8 cellular contexts compared by ENCODE assay signal in genomic region chr3:137032465-137033120, GRCh38.
A peak's percentile ranks its signal among the peaks of the same experiment; 100 is the strongest.
DNase-seq lines count a peak whose midpoint lies in the region; ATAC-seq, FAIRE-seq and TF ChIP-seq lines count a peak whose summit lies in the region.

No MANE protein-coding gene starts in this region.

- no peaks in the 10 kb centered on the region for H3K9me3 ChIP-seq in A549
- no peaks in the 10 kb centered on the region for H3K9me3 ChIP-seq in colonic mucosa

- H3K4me3 ChIP-seq in A549 (peak overlapping the region; percentile 3; the same call in 2 of the 3 replicates), colonic mucosa (peak overlapping the region; percentile 22)

- FAIRE-seq in A549 (lab: Jason Lieb, UNC): no peak

- no peaks in the 10 kb centered on the region for H3K27me3 ChIP-seq in colonic mucosa

- H3K4me2 ChIP-seq in A549: peak overlapping the region; percentile 63

- no peak overlapping the region for H3K27ac ChIP-seq in A549
- H3K27ac ChIP-seq in colonic mucosa: no peak overlapping the region

- TF ChIP-seq POLR2A in A549 (IDR thresholded peaks at IDR 0.05; ENCODE audit: low read length): no peak

- intact Hi-C loops in colonic mucosa (cut with DNase I): no loop called here

- ATAC-seq in A549 (peak; percentile 91 to 95), GM18517 (IDR thresholded peaks at IDR 0.05; ENCODE audit: unreplicated experiment) (peak; percentile 59), HG03097 (IDR thresholded peaks at IDR 0.05; ENCODE audit: low FRiP score, unreplicated experiment) (peak; percentile 79)

- no peak for TF ChIP-seq EP300 in A549 (IDR thresholded peaks at IDR 0.05)

- DNase-seq in A549 (ENCODE audit: low read depth in 1 of 2, low spot score in 1 of 2): peak; percentile 68 to 76
- peak; percentile 94 for DNase-seq in NCI-H2196 (lab: John Stamatoyannopoulos, UW; ENCODE audit: unreplicated experiment)
- peak; percentile 69 to 86 for DNase-seq in activated CD4-positive, alpha-beta T cell treated with anti-CD3 and anti-CD28 coated beads for 24 hours (ENCODE audit: low read depth in 2 of 2)
- DNase-seq in colonic mucosa: peak; percentile 90
- peak; percentile 94 for DNase-seq in left kidney (ENCODE audit: low read depth, low spot score)
- DNase-seq in stimulated activated CD4-positive, alpha-beta T cell treated with anti-CD3 and anti-CD28 coated beads, Interleukin-2, amount 100 ng/mL, for 24 hours: peak; percentile 82 to 92

- WGBS in A549 (ENCODE audit: missing lambda C conversion rate): 13% methylated on average over 12 of the region's 31 CpGs

- no peaks in the 10 kb centered on the region for H3K4me1 ChIP-seq in A549
- peaks cover 2% of the 10 kb centered on the region for H3K4me1 ChIP-seq in colonic mucosa

- POLR2A ChIA-PET in A549 (lab: Yijun Ruan, JAX): no interaction called here

- CTCF ChIA-PET in A549 (lab: Yijun Ruan, JAX): interaction anchor here (0.7 to 3.4 kb wide), 16 partner anchors 8 to 939 kb away, joined by 3 to 12 read pairs (median 5); no protein-coding TSS in a partner anchor

- peak; percentile 68 to 71 for TF ChIP-seq RAD21 in A549 (conservative IDR thresholded peaks at IDR 0.05 in 1 of 2, IDR thresholded peaks at IDR 0.05 in 1 of 2)

- no peaks in the 10 kb centered on the region for H3K36me3 ChIP-seq in colonic mucosa

- no peak overlapping the region for H3K9ac ChIP-seq in colonic mucosa (ENCODE audit: low read depth in 2 of 2, low read length in 2 of 2)

- peak; percentile 68 for TF ChIP-seq CTCF in A549 (IDR thresholded peaks at IDR 0.05)
- TF ChIP-seq CTCF in colonic mucosa (IDR thresholded peaks at IDR 0.05): peak; percentile 99

TF ChIP-seq in A549, 52 proteins besides CTCF, POLR2A, EP300 and RAD21:
- TF ChIP-seq MYC (IDR thresholded peaks at IDR 0.05; ENCODE audit: borderline replicate concordance, low read length): no peak
- TF ChIP-seq SREBF2 (IDR thresholded peaks at IDR 0.05): no peak
- TF ChIP-seq HEYL (CRISPR knock-in tag; IDR thresholded peaks at IDR 0.05): no peak
- no peak for TF ChIP-seq EHMT2 (IDR thresholded peaks at IDR 0.05; ENCODE audit: low read depth)
- TF ChIP-seq, protein P1, sequence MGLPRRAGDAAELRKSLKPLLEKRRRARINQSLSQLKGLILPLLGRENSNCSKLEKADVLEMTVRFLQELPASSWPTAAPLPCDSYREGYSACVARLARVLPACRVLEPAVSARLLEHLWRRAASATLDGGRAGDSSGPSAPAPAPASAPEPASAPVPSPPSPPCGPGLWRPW (IDR thresholded peaks at IDR 0.05): no peak
- TF ChIP-seq RFX5 (IDR thresholded peaks at IDR 0.05): peak; percentile 79; the same call in 1 of the 2 replicates
- no peak for TF ChIP-seq ZSCAN20 (CRISPR knock-in tag; IDR thresholded peaks at IDR 0.05)
- peak; percentile 54 for TF ChIP-seq SMC3 (IDR thresholded peaks at IDR 0.05)
- TF ChIP-seq PHF8 (IDR thresholded peaks at IDR 0.05; ENCODE audit: borderline replicate concordance, low read depth): no peak
- no peak for TF ChIP-seq JUN (IDR thresholded peaks at IDR 0.05)
